Comparison of ENCODE assay signal across 30 cellular contexts in genomic region chr19:51458051-51458645, GRCh38. TPM values are rescaled to one million over a fixed set of nuclear protein-coding genes. Genes with fewer than 3 reads are reported as not detected.
DNase-seq lines count a peak whose midpoint lies in the region; ATAC-seq and TF ChIP-seq lines count a peak whose summit lies in the region.
"Had no signal": no experiment of that assay in that cellular context is flagged by ENCODE, and none has a peak within 500 bp of the region (broad histone marks: within the 10 kb centered on the region; RNA-seq: fewer than 3 reads in every experiment).

Gene SIGLEC8, minus strand, starts transcription at chr19:51458454. Its CDS starts 67 bp downstream, at chr19:51458387.

- peak within 1 kb of the TSS; percentile 23 for H3K27ac Mint-ChIP-seq in activated naive CD4-positive, alpha-beta T cell treated with anti-CD3 and anti-CD28 coated beads, Interleukin-2, amount 50 U/mL, for 24 hours
- H3K27ac Mint-ChIP-seq in activated naive CD4-positive, alpha-beta T cell treated with anti-CD3 and anti-CD28 coated beads for 36 hours, result no peak within 1 kb of the TSS
- H3K27ac Mint-ChIP-seq in dendritic cell treated with granulocyte-macrophage colony-stimulating factor and Interleukin-4, amounts not matched to agents 40 ng/mL and 50 ng/mL, for 4 days, result peak within 1 kb of the TSS; percentile 80
- H3K27ac Mint-ChIP-seq: CD4-positive, alpha-beta T cell; progenitor cell of endocrine pancreas; T-cell had no signal

- peak within 1 kb of the TSS; percentile 49 for H3K14ac ChIP-seq in neuronal stem cell (ENCODE audit: low read length)

- no peak within 1 kb of the TSS for H2AFZ ChIP-seq in neuronal stem cell (ENCODE audit: low read length)
- H2AFZ ChIP-seq in GM23248, result no peak within 1 kb of the TSS

- in situ Hi-C loops in GM23248 (cut with MboI), result no loop called here

- DNase-seq in activated naive CD4-positive, alpha-beta T cell treated with anti-CD3 and anti-CD28 coated beads for 36 hours, result no peak
- no peak for DNase-seq in neuronal stem cell (ENCODE audit: low spot score)
- peak in 4 of 49 donors; percentile 8 to 19 (median 10) for DNase-seq in substantia nigra (lab: John Stamatoyannopoulos, UW)
- no peak for DNase-seq in A673 (ENCODE audit: low spot score)
- DNase-seq in GM23248, result no peak
- DNase-seq: activated CD4-positive, alpha-beta T cell treated with anti-CD3 and anti-CD28 coated beads for 48 hours; activated gamma-delta T cell treated with Interleukin-2 at 50 U/mL for 16 hours; body of pancreas; CD4-positive, alpha-beta T cell; GOT3; IMR-90; NCI-H446 treated with DMSO at 0.1 percent for 48 hours; stimulated activated CD4-positive, alpha-beta T cell treated with anti-CD3 and anti-CD28 coated beads, Interleukin-12 subunit alpha, Interleukin-12 subunit beta, amount 100 ng/mL, for 4 hours; stimulated activated CD4-positive, alpha-beta T cell treated with anti-CD3 and anti-CD28 coated beads, Interleukin-2, amount 100 ng/mL, for 48 hours; T-cell; WERI-Rb-1 had no signal

- no peaks in the 10 kb centered on the region for H3K9me3 Mint-ChIP-seq in activated naive CD4-positive, alpha-beta T cell treated with anti-CD3 and anti-CD28 coated beads, Interleukin-2, amount 50 U/mL, for 24 hours
- no peaks in the 10 kb centered on the region for H3K9me3 Mint-ChIP-seq in activated naive CD4-positive, alpha-beta T cell treated with anti-CD3 and anti-CD28 coated beads for 36 hours
- no peaks in the 10 kb centered on the region for H3K9me3 Mint-ChIP-seq in dendritic cell treated with granulocyte-macrophage colony-stimulating factor and Interleukin-4, amounts not matched to agents 40 ng/mL and 50 ng/mL, for 4 days
- H3K9me3 Mint-ChIP-seq: CD4-positive, alpha-beta T cell; neural crest cell; T-cell had no signal

- no peak within 1 kb of the TSS for H3K4me3 Mint-ChIP-seq in activated naive CD4-positive, alpha-beta T cell treated with anti-CD3 and anti-CD28 coated beads, Interleukin-2, amount 50 U/mL, for 24 hours
- no peak within 1 kb of the TSS for H3K4me3 Mint-ChIP-seq in activated naive CD4-positive, alpha-beta T cell treated with anti-CD3 and anti-CD28 coated beads for 36 hours
- H3K4me3 Mint-ChIP-seq in dendritic cell treated with granulocyte-macrophage colony-stimulating factor and Interleukin-4, amounts not matched to agents 40 ng/mL and 50 ng/mL, for 4 days, result no peak within 1 kb of the TSS
- H3K4me3 Mint-ChIP-seq: CD4-positive, alpha-beta T cell; neural crest cell; T-cell had no signal

- no peak within 1 kb of the TSS for H4K8ac ChIP-seq in neuronal stem cell (ENCODE audit: low read depth, low read length)

- no CpG with 5 or more reads among the region's 10 CpGs for WGBS in neuronal stem cell (ENCODE audit: extremely low coverage in 2 of 2, insufficient read length in 2 of 2, insufficient replicate concordance in 1 of 2), 2 donors
- WGBS in GM23248 (ENCODE audit: low coverage in 1 of 2, low lambda C conversion rate in 2 of 2, missing lambda C conversion rate in 2 of 2), 2 experiments, result 30% methylated on average over 10 of the region's 10 CpGs

- H3K27ac ChIP-seq in neuronal stem cell (replicated peaks; ENCODE audit: low read length) (no peak within 1 kb of the TSS), substantia nigra (ENCODE audit: low read depth, low read length, poor library complexity, severe bottlenecking) (peak within 1 kb of the TSS; percentile 71), A673 (ENCODE audit: low read depth, low read length, poor library complexity, severe bottlenecking) (no peak within 1 kb of the TSS), GM23248 (no peak within 1 kb of the TSS)
- H3K27ac ChIP-seq: body of pancreas, gastroesophageal sphincter, thoracic aorta, WERI-Rb-1 had no signal

- H3F3A ChIP-seq in GM23248 (ENCODE audit: insufficient read depth), result no peaks in the 10 kb centered on the region

- no peak within 1 kb of the TSS for H3K4ac ChIP-seq in neuronal stem cell (ENCODE audit: low read length)

- no peak within 1 kb of the TSS for H4K91ac ChIP-seq in neuronal stem cell (ENCODE audit: low read depth, low read length, poor library complexity)

- H2BK120ac ChIP-seq in neuronal stem cell (ENCODE audit: low read depth, low read length), result no peak within 1 kb of the TSS

- peaks cover 4% of the 10 kb centered on the region for H3K4me1 Mint-ChIP-seq in activated naive CD4-positive, alpha-beta T cell treated with anti-CD3 and anti-CD28 coated beads, Interleukin-2, amount 50 U/mL, for 24 hours
- H3K4me1 Mint-ChIP-seq in activated naive CD4-positive, alpha-beta T cell treated with anti-CD3 and anti-CD28 coated beads for 36 hours (ENCODE audit: low read depth), result peaks cover 2% of the 10 kb centered on the region
- H3K4me1 Mint-ChIP-seq in dendritic cell treated with granulocyte-macrophage colony-stimulating factor and Interleukin-4, amounts not matched to agents 40 ng/mL and 50 ng/mL, for 4 days (ENCODE audit: low read depth), result peaks cover 66% of the 10 kb centered on the region
- H3K4me1 Mint-ChIP-seq: neural crest cell had no signal

- POLR2A ChIA-PET in A673 (lab: Charles Lee; ENCODE audit: low non-redundant PET), result no interaction called here

- H3K79me2 ChIP-seq in GM23248 (ENCODE audit: insufficient read depth), result no peaks in the 10 kb centered on the region

- H2BK12ac ChIP-seq in neuronal stem cell (ENCODE audit: low read length), result no peak within 1 kb of the TSS

- CTCF ChIA-PET in activated naive CD4-positive, alpha-beta T cell treated with anti-CD3 and anti-CD28 coated beads for 36 hours (lab: Charles Lee), result no interaction called here
- CTCF ChIA-PET in A673 (lab: Charles Lee), result no interaction called here

- no peak within 1 kb of the TSS for H2AK5ac ChIP-seq in neuronal stem cell (ENCODE audit: low read depth, low read length)

- no peak within 1 kb of the TSS for H2BK15ac ChIP-seq in neuronal stem cell (ENCODE audit: low read length)

- H3K18ac ChIP-seq in neuronal stem cell (ENCODE audit: low read length), result peak within 1 kb of the TSS; percentile 42

- no peaks in the 10 kb centered on the region for H3K36me3 Mint-ChIP-seq in activated naive CD4-positive, alpha-beta T cell treated with anti-CD3 and anti-CD28 coated beads, Interleukin-2, amount 50 U/mL, for 24 hours
- no peaks in the 10 kb centered on the region for H3K36me3 Mint-ChIP-seq in activated naive CD4-positive, alpha-beta T cell treated with anti-CD3 and anti-CD28 coated beads for 36 hours (ENCODE audit: low read depth)
- no peaks in the 10 kb centered on the region for H3K36me3 Mint-ChIP-seq in dendritic cell treated with granulocyte-macrophage colony-stimulating factor and Interleukin-4, amounts not matched to agents 40 ng/mL and 50 ng/mL, for 4 days (ENCODE audit: low read depth)
- H3K36me3 Mint-ChIP-seq: T-cell had no signal

- H3K9ac ChIP-seq in neuronal stem cell (ENCODE audit: low read depth, low read length, poor library complexity), result no peak within 1 kb of the TSS
- H3K9ac ChIP-seq in GM23248, result no peak within 1 kb of the TSS

- H3K79me1 ChIP-seq in neuronal stem cell (ENCODE audit: low read depth, low read length), result no peaks in the 10 kb centered on the region

- H3K9me2 ChIP-seq in GM23248 (ENCODE audit: insufficient read depth), result no peaks in the 10 kb centered on the region

- no peak for TF ChIP-seq CTCF in A673 (conservative IDR thresholded peaks at IDR 0.05; ENCODE audit: low read depth, low read length)

- no peak within 1 kb of the TSS for H3K23ac ChIP-seq in neuronal stem cell (ENCODE audit: low read depth, low read length, poor library complexity)

- peaks cover 3% of the 10 kb centered on the region for H3K27me3 Mint-ChIP-seq in activated naive CD4-positive, alpha-beta T cell treated with anti-CD3 and anti-CD28 coated beads, Interleukin-2, amount 50 U/mL, for 24 hours
- H3K27me3 Mint-ChIP-seq in activated naive CD4-positive, alpha-beta T cell treated with anti-CD3 and anti-CD28 coated beads for 36 hours (ENCODE audit: low read depth), result peaks cover 17% of the 10 kb centered on the region
- peaks cover 25% of the 10 kb centered on the region for H3K27me3 Mint-ChIP-seq in dendritic cell treated with granulocyte-macrophage colony-stimulating factor and Interleukin-4, amounts not matched to agents 40 ng/mL and 50 ng/mL, for 4 days

- H3K4me2 ChIP-seq in neuronal stem cell (ENCODE audit: insufficient read depth, low read length, poor library complexity, severe bottlenecking), result no peak within 1 kb of the TSS
- H3K4me2 ChIP-seq in GM23248 (ENCODE audit: unreplicated experiment), result no peak within 1 kb of the TSS

- intact Hi-C loops in activated naive CD4-positive, alpha-beta T cell treated with anti-CD3 and anti-CD28 coated beads for 36 hours (cut with micrococcal nuclease), result no loop called here
- intact Hi-C loops in dendritic cell treated with granulocyte-macrophage colony-stimulating factor and Interleukin-4, amounts not matched to agents 40 ng/mL and 50 ng/mL, for 4 days (cut with micrococcal nuclease), result no loop called here
- intact Hi-C loops in A673 (cut with micrococcal nuclease; ENCODE audit: unreplicated experiment), result no loop called here

- H3K4me1 ChIP-seq in neuronal stem cell (ENCODE audit: control insufficient read depth in 2 of 2, insufficient read depth in 1 of 2, low read depth in 1 of 2, low read length in 2 of 2) (no peaks in the 10 kb centered on the region), A673 (ENCODE audit: insufficient read depth, low read length, poor library complexity, severe bottlenecking) (no peaks in the 10 kb centered on the region), GM23248 (ENCODE audit: insufficient read depth) (no peaks in the 10 kb centered on the region)
- H3K4me1 ChIP-seq: body of pancreas, gastroesophageal sphincter had no signal

- H2BK5ac ChIP-seq in neuronal stem cell (ENCODE audit: low read length), result peak within 1 kb of the TSS; percentile 5

- no TSS peak for BruUV-seq in A673 (replicated peaks; lab: Mats Ljungman, UMichigan)

- H3K9me3 ChIP-seq in neuronal stem cell (replicated peaks in 1 of 2; ENCODE audit: control insufficient read depth in 2 of 2, insufficient read depth in 1 of 2, low read depth in 1 of 2, low read length in 2 of 2) (peaks cover 0 to 5% of the 10 kb centered on the region in 2 donors), A673 (ENCODE audit: low read depth, low read length, poor library complexity, severe bottlenecking) (no peaks in the 10 kb centered on the region), GM23248 (ENCODE audit: low read depth) (no peaks in the 10 kb centered on the region)
- H3K9me3 ChIP-seq: body of pancreas, gastroesophageal sphincter, thoracic aorta had no signal

- H3K4me3 ChIP-seq in neuronal stem cell (ENCODE audit: low read length in 2 of 2) (no peak within 1 kb of the TSS), A673 (ENCODE audit: low read depth, low read length, poor library complexity, severe bottlenecking) (no peak within 1 kb of the TSS), GM23248 (no peak within 1 kb of the TSS)
- H3K4me3 ChIP-seq: body of pancreas, gastroesophageal sphincter, lung, thoracic aorta had no signal

- H3K27me3 ChIP-seq in neuronal stem cell (ENCODE audit: control insufficient read depth in 3 of 3, insufficient read depth in 3 of 3, low read depth in 1 of 3, low read length in 3 of 3), result peaks cover 0 to 37% (median 0%) of the 10 kb centered on the region in 3 experiments
- peaks cover 30% of the 10 kb centered on the region for H3K27me3 ChIP-seq in A673 (replicated peaks; ENCODE audit: insufficient read depth, low read depth, low read length, poor library complexity)
- no peaks in the 10 kb centered on the region; the same call in 1 of the 2 replicates for H3K27me3 ChIP-seq in GM23248 (replicated peaks; ENCODE audit: insufficient read depth)
- H3K27me3 ChIP-seq: body of pancreas had no signal

- H4K20me1 ChIP-seq in GM23248 (ENCODE audit: insufficient read depth), result no peaks in the 10 kb centered on the region

- ATAC-seq in HG03439 (IDR thresholded peaks at IDR 0.05; ENCODE audit: unreplicated experiment), result no peak
- ATAC-seq: body of pancreas, gastroesophageal sphincter, sciatic nerve, T-cell had no signal

- H3K36me3 ChIP-seq in neuronal stem cell (replicated peaks in 1 of 2; ENCODE audit: control insufficient read depth in 2 of 2, insufficient read depth in 2 of 2, low read length in 2 of 2) (no peaks in the 10 kb centered on the region), A673 (ENCODE audit: insufficient read depth, low read length, poor library complexity, severe bottlenecking) (no peaks in the 10 kb centered on the region), GM23248 (ENCODE audit: low read depth) (no peaks in the 10 kb centered on the region)
- H3K36me3 ChIP-seq: gastroesophageal sphincter, thoracic aorta, WERI-Rb-1 had no signal

RNA-seq across cellular contexts. Expression of gene SIGLEC8, which starts in this region (rescaled TPM):
- total RNA-seq in activated naive CD4-positive, alpha-beta T cell treated with anti-CD3 and anti-CD28 coated beads for 36 hours, result not detected
- not detected for polyA plus RNA-seq in neuronal stem cell (2013, experiment 1 of 2)
- not detected for polyA plus RNA-seq in neuronal stem cell (2013, experiment 2 of 2)
- total RNA-seq in A673 (2021), result not detected in 2 replicates
- total RNA-seq in GM23248 (2014; rRNA removed; shearing (Covaris generic)), result not detected in 2 replicates
- polyA plus RNA-seq in GM23248 (2016; fragmentation: Nextera tagmentation; extraction: Ambion mirVana), result not detected in 2 replicates
- total RNA-seq: CD4-positive, alpha-beta T cell; Daoy; endothelial cell of umbilical vein; fibroblast of lung; IMR-90; neural crest cell; progenitor cell of endocrine pancreas; RPMI7951; SK-MEL-5; T-cell had no signal
- polyA plus RNA-seq: endothelial cell of umbilical vein, fibroblast of lung, IMR-90 had no signal
